1 cellular context compared by ENCODE assay signal in genomic region chrX:134020910-134021309, GRCh38.
A peak's percentile ranks its signal among the peaks of the same experiment; 100 is the strongest.
TF ChIP-seq lines count a peak whose summit lies in the region.

No MANE protein-coding gene starts in this region.

TF ChIP-seq in HepG2, 621 proteins besides CTCF, POLR2A, EP300 and RAD21 (continued from another document):
- TF ChIP-seq AHDC1 (CRISPR knock-in tag; IDR thresholded peaks at IDR 0.05; ENCODE audit: borderline replicate concordance) = no peak
- 0 out of 2 replicates have a peak, but pooled peaks have one; percentile 15 for TF ChIP-seq ELF3 (CRISPR knock-in tag; IDR thresholded peaks at IDR 0.05)
- no peak for TF ChIP-seq NCOA5 (CRISPR knock-in tag; IDR thresholded peaks at IDR 0.05)
- 0 out of 2 replicates have a peak, but pooled peaks have one; percentile 17 for TF ChIP-seq ZKSCAN1 (IDR thresholded peaks at IDR 0.05; ENCODE audit: low read length)
- no peak for TF ChIP-seq ZNF256 (CRISPR knock-in tag; conservative IDR thresholded peaks at IDR 0.05)
TF ChIP-seq in HepG2: peak in this region for 9.
